ENCODE assay signal across 16 cellular contexts in the genomic region with DNA sequence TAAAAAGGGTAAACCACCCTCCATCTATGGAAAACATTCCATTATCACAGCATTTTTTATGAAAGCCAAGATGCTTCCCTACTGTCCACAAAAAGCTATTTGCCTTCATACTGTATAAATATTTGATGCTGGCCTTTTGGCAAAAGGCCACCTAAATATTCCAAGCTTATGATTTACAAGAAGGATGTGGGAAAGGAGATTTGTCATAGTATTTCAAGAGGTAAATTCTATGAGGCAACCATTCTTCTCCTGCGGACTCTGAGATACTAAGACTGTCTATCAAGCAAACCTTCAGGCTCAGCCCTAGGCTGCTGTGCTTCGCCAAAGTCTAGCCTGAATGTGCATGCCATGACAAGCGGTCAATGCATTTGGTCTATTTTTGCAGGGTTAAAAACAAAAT.
DNase-seq lines count a peak whose midpoint lies in the region; ATAC-seq and TF ChIP-seq lines count a peak whose summit lies in the region.
"Had no signal": no experiment of that assay in that cellular context is flagged by ENCODE, and none has a peak within 500 bp of the region (broad histone marks: within the 10 kb centered on the region; RNA-seq: fewer than 3 reads in every experiment).

No MANE protein-coding gene starts in this region.

- H3K4me3 ChIP-seq in AG10803 (ENCODE audit: low read length) = no peak overlapping the region
- no peak overlapping the region for H3K4me3 ChIP-seq in tibial nerve

- H3K27me3 ChIP-seq in tibial nerve = no peaks in the 10 kb centered on the region

- no peak for TF ChIP-seq EP300 in tibial nerve (IDR thresholded peaks at IDR 0.05)

- peaks cover 0 to 2% (median 0%) of the 10 kb centered on the region in 4 donors for H3K4me1 ChIP-seq in tibial nerve

- TF ChIP-seq POLR2A in tibial nerve (IDR thresholded peaks at IDR 0.05) = no peak

- TF ChIP-seq CTCF in AG10803 (conservative IDR thresholded peaks at IDR 0.05; ENCODE audit: low read length) (no peak), tibial nerve (IDR thresholded peaks at IDR 0.05) (no peak)

- H3K36me3 ChIP-seq in tibial nerve = no peaks in the 10 kb centered on the region

- 92% methylated on average over 3 of the region's 3 CpGs; no CpG with 5 or more reads in 1 of the 2 donors for WGBS in tibial nerve, 2 donors

- H3K27ac ChIP-seq in tibial nerve = no peak overlapping the region

- H3K9me3 ChIP-seq in tibial nerve = no peaks in the 10 kb centered on the region

- peak; percentile 39 for DNase-seq in AG10803 (ENCODE audit: low read depth)
- peak; percentile 60 for DNase-seq in HT1080 (ENCODE audit: low read depth)
- DNase-seq in amniotic epithelial cell (ENCODE audit: low read depth) = peak; percentile 78
- DNase-seq in fibroblast of peridontal ligament (ENCODE audit: extremely low read depth) = peak; percentile 49
- DNase-seq in tibial nerve (ENCODE audit: low spot score in 2 of 2) = no peak
- no peak for DNase-seq in stimulated activated CD4-positive, alpha-beta T cell treated with anti-CD3 and anti-CD28 coated beads, Interleukin-15, amount 100 ng/mL, for 24 hours
- DNase-seq in NCI-H1105 (lab: John Stamatoyannopoulos, UW) = no peak
- DNase-seq: CD4-positive, CD25-positive, alpha-beta regulatory T cell; GDM1; H7; NCI-H1436 treated with DMSO at 0.1 percent for 48 hours; NCI-H345; NCI-H748 treated with DMSO at 0.1 percent for 48 hours; SHP77 treated with DMSO at 0.1 percent for 48 hours had no signal

- no peak for ATAC-seq in GM21515 (IDR thresholded peaks at IDR 0.05; ENCODE audit: unreplicated experiment)
- ATAC-seq: Panc1 had no signal

Comparison
In these comparisons a context has a peak if more than half of its experiments do, and no peak if none do; other contexts are left out.
1. DNase-seq: peak in AG10803 (single experiment), HT1080 (single experiment), amniotic epithelial cell (single experiment) and fibroblast of peridontal ligament (single experiment); none in tibial nerve (0 of 2), stimulated activated CD4-positive, alpha-beta T cell treated with anti-CD3 and anti-CD28 coated beads, Interleukin-15, amount 100 ng/mL, for 24 hours (single experiment) and NCI-H1105 (single experiment).